In the genomic region with DNA sequence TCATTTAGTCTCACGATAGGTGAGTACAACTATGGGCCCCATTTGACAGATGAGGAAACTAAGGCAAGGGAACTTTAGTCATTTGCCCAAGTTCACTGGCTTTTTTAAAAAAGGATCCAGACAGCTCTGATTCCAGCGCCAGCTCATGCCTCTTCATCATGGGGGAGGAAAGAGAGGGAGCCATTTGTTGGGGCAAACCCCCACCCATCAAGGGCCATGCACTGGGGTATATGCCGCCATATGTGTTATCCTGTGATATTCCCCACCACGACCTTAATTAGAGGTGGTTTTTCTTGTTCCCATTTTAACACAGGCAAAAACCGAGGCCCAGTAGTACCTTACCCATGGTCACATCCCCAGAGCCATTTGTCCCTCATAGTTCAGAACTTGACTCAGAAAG, we compare ENCODE assay signal across 11 cellular contexts. TPM values are rescaled to one million over a fixed set of nuclear protein-coding genes. Genes with fewer than 3 reads are reported as not detected.
A peak's percentile ranks its signal among the peaks of the same experiment; 100 is the strongest.
DNase-seq lines count a peak whose midpoint lies in the region; ATAC-seq and TF ChIP-seq lines count a peak whose summit lies in the region.
"Had no signal": no experiment of that assay in that cellular context is flagged by ENCODE, and none has a peak within 500 bp of the region (broad histone marks: within the 10 kb centered on the region; RNA-seq: fewer than 3 reads in every experiment).

No MANE protein-coding gene starts in this region.

- no TSS peak for BruUV-seq in Calu3 (replicated peaks; lab: Mats Ljungman, UMichigan)

- H3K36me3 Mint-ChIP-seq in Calu3 (ENCODE audit: insufficient read depth, unreplicated experiment), result peaks cover 58% of the 10 kb centered on the region
- H3K36me3 Mint-ChIP-seq in activated T-helper 1 cell treated with anti-CD3 and anti-CD28 coated beads, Interleukin-12 subunit alpha, Interleukin-12 subunit beta, Interleukin-2, Interleukin-4 antibody, amounts not matched to agents 30 ng/mL and 10 ng/mL and 1 ng/mL, durations not matched to agents 14 hours and 24 hours and 36 hours (ENCODE audit: low read depth), result peaks cover 24% of the 10 kb centered on the region

- DNase-seq in Calu3 (no peak), lung (ENCODE audit: low spot score) (no peak), spleen (no peak), hypothalamus (lab: John Stamatoyannopoulos, UW) (no peak), putamen (ENCODE audit: low spot score) (no peak), GF-D8 (lab: John Stamatoyannopoulos, UW) (no peak)
- no peak for DNase-seq in activated T-helper 1 cell treated with anti-CD3 and anti-CD28 coated beads, Interleukin-12 subunit alpha, Interleukin-12 subunit beta, Interleukin-2, Interleukin-4 antibody, amounts not matched to agents 30 ng/mL and 10 ng/mL and 1 ng/mL, durations not matched to agents 14 hours and 24 hours and 36 hours (ENCODE audit: low spot score)
- DNase-seq in stimulated activated naive CD4-positive, alpha-beta T cell (lab: John Stamatoyannopoulos, UW), result no peak
- DNase-seq: activated naive CD4-positive, alpha-beta T cell; stimulated activated CD4-positive, alpha-beta T cell treated with anti-CD3 and anti-CD28 coated beads, Interleukin-2, amount 100 ng/mL, for 24 hours had no signal

- H3K27ac Mint-ChIP-seq in Calu3 (ENCODE audit: unreplicated experiment), result peak overlapping the region; percentile 44
- peak overlapping the region; percentile 40 for H3K27ac Mint-ChIP-seq in activated T-helper 1 cell treated with anti-CD3 and anti-CD28 coated beads, Interleukin-12 subunit alpha, Interleukin-12 subunit beta, Interleukin-2, Interleukin-4 antibody, amounts not matched to agents 30 ng/mL and 10 ng/mL and 1 ng/mL, durations not matched to agents 14 hours and 24 hours and 36 hours

- no peak overlapping the region for H3K4me3 Mint-ChIP-seq in Calu3 (ENCODE audit: low read depth, unreplicated experiment)
- no peak overlapping the region for H3K4me3 Mint-ChIP-seq in activated T-helper 1 cell treated with anti-CD3 and anti-CD28 coated beads, Interleukin-12 subunit alpha, Interleukin-12 subunit beta, Interleukin-2, Interleukin-4 antibody, amounts not matched to agents 30 ng/mL and 10 ng/mL and 1 ng/mL, durations not matched to agents 14 hours and 24 hours and 36 hours
- H3K4me3 Mint-ChIP-seq: nephron progenitor cell had no signal

- no peak for ATAC-seq in lung (ENCODE audit: insufficient read depth, low FRiP score)

- TF ChIP-seq CTCF in Calu3 (IDR thresholded peaks at IDR 0.05; ENCODE audit: unreplicated experiment) (no peak), lung (IDR thresholded peaks at IDR 0.05; ENCODE audit: control extremely low read depth, extremely low read depth) (no peak), spleen (IDR thresholded peaks at IDR 0.05 in 8 of 11, conservative IDR thresholded peaks at IDR 0.05 in 3 of 11) (no peak)

- H3K4me3 ChIP-seq in lung (no peak overlapping the region), spleen (no peak overlapping the region)

- peaks cover 2 to 22% of the 10 kb centered on the region in 2 donors for H3K36me3 ChIP-seq in lung (ENCODE audit: control insufficient read depth in 2 of 2, insufficient read depth in 2 of 2, low read length in 2 of 2)
- peaks cover 0 to 52% (median 41%) of the 10 kb centered on the region in 6 donors for H3K36me3 ChIP-seq in spleen

- H3K27me3 ChIP-seq in lung (ENCODE audit: control insufficient read depth, insufficient read depth) (no peaks in the 10 kb centered on the region), spleen (replicated peaks in 1 of 7) (no peaks in the 10 kb centered on the region)

- TF ChIP-seq POLR2A in spleen (IDR thresholded peaks at IDR 0.05), result no peak

- H3K9me3 Mint-ChIP-seq in Calu3 (ENCODE audit: low read depth, unreplicated experiment), result no peaks in the 10 kb centered on the region
- H3K9me3 Mint-ChIP-seq in activated T-helper 1 cell treated with anti-CD3 and anti-CD28 coated beads, Interleukin-12 subunit alpha, Interleukin-12 subunit beta, Interleukin-2, Interleukin-4 antibody, amounts not matched to agents 30 ng/mL and 10 ng/mL and 1 ng/mL, durations not matched to agents 14 hours and 24 hours and 36 hours, result no peaks in the 10 kb centered on the region
- H3K9me3 Mint-ChIP-seq: nephron progenitor cell had no signal

- intact Hi-C loops in Calu3 (cut with micrococcal nuclease; ENCODE audit: unreplicated experiment), result loop anchor here (5.0 kb wide), 1 partner anchor 73 kb away; no protein-coding TSS in a partner anchor
- intact Hi-C loops in activated T-helper 1 cell treated with anti-CD3 and anti-CD28 coated beads, Interleukin-12 subunit alpha, Interleukin-12 subunit beta, Interleukin-2, Interleukin-4 antibody, amounts not matched to agents 30 ng/mL and 10 ng/mL and 1 ng/mL, durations not matched to agents 14 hours and 24 hours and 36 hours (cut with micrococcal nuclease), result no loop called here
- intact Hi-C loops in spleen (cut with DNase I; ENCODE audit: low total_unique reads), result no loop called here

- peaks cover 19% of the 10 kb centered on the region for H3K4me1 Mint-ChIP-seq in Calu3 (ENCODE audit: low read depth, unreplicated experiment)
- H3K4me1 Mint-ChIP-seq in activated T-helper 1 cell treated with anti-CD3 and anti-CD28 coated beads, Interleukin-12 subunit alpha, Interleukin-12 subunit beta, Interleukin-2, Interleukin-4 antibody, amounts not matched to agents 30 ng/mL and 10 ng/mL and 1 ng/mL, durations not matched to agents 14 hours and 24 hours and 36 hours (ENCODE audit: low read depth), result peaks cover 24% of the 10 kb centered on the region

- 81 to 84% methylated on average over 5 of the region's 5 CpGs for WGBS in lung, 2 donors
- 83 to 94% (median 88%) methylated on average over 5 of the region's 5 CpGs for WGBS in spleen, 5 donors

- H3K27ac ChIP-seq in lung (ENCODE audit: low read depth in 1 of 2, low read length in 1 of 2) (peak overlapping the region; percentile 5 to 73), spleen (peak overlapping the region in 5 of 8 donors; percentile 71 to 84 (median 78))

- H3K9me3 ChIP-seq in lung (ENCODE audit: control insufficient read depth in 2 of 2, insufficient read depth in 1 of 2, low read length in 1 of 2), result no peaks in the 10 kb centered on the region
- no peaks in the 10 kb centered on the region for H3K9me3 ChIP-seq in spleen

- peaks cover 0 to 34% of the 10 kb centered on the region in 2 donors for H3K4me1 ChIP-seq in lung (ENCODE audit: control insufficient read depth in 2 of 2, insufficient read depth in 2 of 2, low read length in 2 of 2)
- peaks cover 21 to 88% (median 70%) of the 10 kb centered on the region in 6 donors for H3K4me1 ChIP-seq in spleen

- CTCF ChIA-PET in Calu3 (lab: Charles Lee), result interaction anchor here (0.6 to 0.7 kb wide), 4 partner anchors 38 to 150 kb away, joined by 3 to 9 read pairs (median 4); no protein-coding TSS in a partner anchor

- H3K27me3 Mint-ChIP-seq in Calu3 (ENCODE audit: unreplicated experiment), result no peaks in the 10 kb centered on the region
- H3K27me3 Mint-ChIP-seq in activated T-helper 1 cell treated with anti-CD3 and anti-CD28 coated beads, Interleukin-12 subunit alpha, Interleukin-12 subunit beta, Interleukin-2, Interleukin-4 antibody, amounts not matched to agents 30 ng/mL and 10 ng/mL and 1 ng/mL, durations not matched to agents 14 hours and 24 hours and 36 hours (ENCODE audit: insufficient read depth), result no peaks in the 10 kb centered on the region

RNA-seq across cellular contexts. Expression of a gene that starts 0.6 kb away (rescaled TPM):
- total RNA-seq in Calu3 (2022) (1.1 and 1.5 TPM in 2 replicates), lung (1 to 10 TPM in 1 of 2 donors, under 1 TPM in 1; 0.60 to 3.2 TPM), spleen (10 to 100 TPM in 1 of 7 donors, 1 to 10 TPM in 6; 2.6 to 13.9 (median 7.3) TPM)
- total RNA-seq in activated T-helper 1 cell treated with anti-CD3 and anti-CD28 coated beads, Interleukin-12 subunit alpha, Interleukin-12 subunit beta, Interleukin-2, Interleukin-4 antibody, amounts not matched to agents 30 ng/mL and 10 ng/mL and 1 ng/mL, durations not matched to agents 14 hours and 24 hours and 36 hours, result 0.54 and 0.78 TPM in 2 replicates
- polyA plus RNA-seq in lung (1 to 10 TPM; 1.0 to 3.3 TPM), spleen (1 to 10 TPM; 1.4 to 9.0 (median 2.9) TPM)

RNA-seq across cellular contexts. Expression of a gene that starts 9.8 kb away (rescaled TPM):
- total RNA-seq in Calu3 (2022) (102 and 117 TPM in 2 replicates), lung (100 to 1,000 TPM in 1 of 2 donors, 10 to 100 TPM in 1; 72.9 to 193 TPM), spleen (10 to 100 TPM; 55.6 to 84.6 (median 61.9) TPM)
- 88.0 and 90.2 TPM in 2 replicates for total RNA-seq in activated T-helper 1 cell treated with anti-CD3 and anti-CD28 coated beads, Interleukin-12 subunit alpha, Interleukin-12 subunit beta, Interleukin-2, Interleukin-4 antibody, amounts not matched to agents 30 ng/mL and 10 ng/mL and 1 ng/mL, durations not matched to agents 14 hours and 24 hours and 36 hours
- polyA plus RNA-seq in lung (10 to 100 TPM; 62.0 to 84.2 TPM), spleen (10 to 100 TPM; 54.1 to 93.8 (median 65.6) TPM)

RNA-seq across cellular contexts. Expression of a gene that starts 10.2 kb away (rescaled TPM):
- total RNA-seq in Calu3 (2022), result 46.8 and 54.0 TPM in 2 replicates
- total RNA-seq in activated T-helper 1 cell treated with anti-CD3 and anti-CD28 coated beads, Interleukin-12 subunit alpha, Interleukin-12 subunit beta, Interleukin-2, Interleukin-4 antibody, amounts not matched to agents 30 ng/mL and 10 ng/mL and 1 ng/mL, durations not matched to agents 14 hours and 24 hours and 36 hours, result 18.6 and 20.3 TPM in 2 replicates
- 100 to 1,000 TPM in 1 of 2 donors, 10 to 100 TPM in 1; 83.8 to 119 TPM for total RNA-seq in lung
- 100 to 1,000 TPM; 110 to 137 TPM for polyA plus RNA-seq in lung
- 10 to 100 TPM; 41.4 to 61.2 (median 47.7) TPM for total RNA-seq in spleen
- 10 to 100 TPM; 69.0 to 92.1 (median 83.5) TPM for polyA plus RNA-seq in spleen

RNA-seq across cellular contexts. Expression of a gene that starts 32.1 kb away (rescaled TPM):
- 229 and 289 TPM in 2 replicates for total RNA-seq in Calu3 (2022)
- 66.2 and 70.5 TPM in 2 replicates for total RNA-seq in activated T-helper 1 cell treated with anti-CD3 and anti-CD28 coated beads, Interleukin-12 subunit alpha, Interleukin-12 subunit beta, Interleukin-2, Interleukin-4 antibody, amounts not matched to agents 30 ng/mL and 10 ng/mL and 1 ng/mL, durations not matched to agents 14 hours and 24 hours and 36 hours
- 100 to 1,000 TPM; 106 to 258 TPM for total RNA-seq in lung
- polyA plus RNA-seq in lung, result 100 to 1,000 TPM in 1 of 2 donors, 10 to 100 TPM in 1; 92.1 to 188 TPM
- 100 to 1,000 TPM in 3 of 7 donors, 10 to 100 TPM in 4; 79.4 to 121 (median 95.9) TPM for total RNA-seq in spleen
- polyA plus RNA-seq in spleen, result 10 to 100 TPM; 17.2 to 33.1 (median 27.4) TPM

RNA-seq across cellular contexts. Expression of a gene that starts 43.2 kb away (rescaled TPM):
- total RNA-seq in Calu3 (2022) (368 and 374 TPM in 2 replicates), lung (100 to 1,000 TPM; 284 to 332 TPM), spleen (100 to 1,000 TPM; 344 to 554 (median 430) TPM)
- 507 and 509 TPM in 2 replicates for total RNA-seq in activated T-helper 1 cell treated with anti-CD3 and anti-CD28 coated beads, Interleukin-12 subunit alpha, Interleukin-12 subunit beta, Interleukin-2, Interleukin-4 antibody, amounts not matched to agents 30 ng/mL and 10 ng/mL and 1 ng/mL, durations not matched to agents 14 hours and 24 hours and 36 hours
- polyA plus RNA-seq in lung (100 to 1,000 TPM; 190 to 490 TPM), spleen (100 to 1,000 TPM; 262 to 317 (median 289) TPM)
